ENCODE assay signal across 17 cellular contexts in genomic region chr4:104447346-104447745, GRCh38. TPM values are rescaled to one million over a fixed set of nuclear protein-coding genes. Genes with fewer than 3 reads are reported as not detected.
DNase-seq lines count a peak whose midpoint lies in the region; TF ChIP-seq lines count a peak whose summit lies in the region.
"Had no signal": no experiment of that assay in that cellular context is flagged by ENCODE, and none has a peak within 500 bp of the region (broad histone marks: within the 10 kb centered on the region; RNA-seq: fewer than 3 reads in every experiment).

No MANE protein-coding gene starts in this region.

- peaks cover 17% of the 10 kb centered on the region for H3F3A ChIP-seq in neural progenitor cell (ENCODE audit: low read depth)

- in situ Hi-C loops in G401 (cut with HindIII; ENCODE audit: low sequenced_read_pairs) = no loop called here

- no peaks in the 10 kb centered on the region for H3K79me2 ChIP-seq in neural progenitor cell (ENCODE audit: low read depth)

- TF ChIP-seq EP300 in stomach (IDR thresholded peaks at IDR 0.05) = no peak

- WGBS in stomach, 5 donors = 42 to 58% (median 46%) methylated on average over 2 of the region's 2 CpGs

- H3K9ac ChIP-seq in neural progenitor cell = no peak overlapping the region

- no peak for TF ChIP-seq CTCF in neural progenitor cell (IDR thresholded peaks at IDR 0.05)
- TF ChIP-seq CTCF in stomach (IDR thresholded peaks at IDR 0.05) = no peak

- DNase-seq in G401 (ENCODE audit: low spot score) = peak; percentile 92
- peak; percentile 24 to 47 for DNase-seq in SJCRH30
- DNase-seq in cerebellar nuclear complex (lab: John Stamatoyannopoulos, UW) = peak; percentile 6 to 45
- no peak for DNase-seq in neural progenitor cell (ENCODE audit: low spot score)
- no peak for DNase-seq in stomach
- no peak for DNase-seq in activated CD4-positive, alpha-beta T cell treated with anti-CD3 and anti-CD28 coated beads, Interleukin-2, amount 10 ng/mL, durations not matched to agents 24 days and 14 days
- no peak for DNase-seq in COLO668 (lab: John Stamatoyannopoulos, UW; ENCODE audit: unreplicated experiment)
- DNase-seq in NCI-H1092 (lab: John Stamatoyannopoulos, UW) = no peak
- DNase-seq: AML-193, DMS79 treated with DMSO at 0.1 percent for 48 hours, GF-D8, MV-4-11, NCI-H1436, NCI-H2107, NCI-H446 treated with DMSO at 0.1 percent for 48 hours, NCI-H82, SHP77 had no signal

- H3K4me3 ChIP-seq in SJCRH30 (peak overlapping the region; percentile 41), neural progenitor cell (no peak overlapping the region), stomach (no peak overlapping the region)

- H4K20me1 ChIP-seq in neural progenitor cell (ENCODE audit: low read depth) = no peaks in the 10 kb centered on the region

- no peak for TF ChIP-seq POLR2A in stomach (IDR thresholded peaks at IDR 0.05)

- H3K9me3 ChIP-seq in SJCRH30 (replicated peaks) = no peaks in the 10 kb centered on the region
- H3K9me3 ChIP-seq in neural progenitor cell (ENCODE audit: low read depth) = no peaks in the 10 kb centered on the region
- H3K9me3 ChIP-seq in stomach = no peaks in the 10 kb centered on the region

- H3K4me1 Mint-ChIP-seq in neural progenitor cell = peaks cover 2% of the 10 kb centered on the region
- H3K4me1 Mint-ChIP-seq in activated CD4-positive, alpha-beta T cell treated with anti-CD3 and anti-CD28 coated beads, Interleukin-2, amount 10 ng/mL, durations not matched to agents 24 days and 14 days = no peaks in the 10 kb centered on the region

- H3K4me3 Mint-ChIP-seq in neural progenitor cell = no peak overlapping the region
- no peak overlapping the region for H3K4me3 Mint-ChIP-seq in activated CD4-positive, alpha-beta T cell treated with anti-CD3 and anti-CD28 coated beads, Interleukin-2, amount 10 ng/mL, durations not matched to agents 24 days and 14 days

- intact Hi-C loops in stomach (cut with DNase I; ENCODE audit: low total_unique reads) = no loop called here
- intact Hi-C loops in activated CD4-positive, alpha-beta T cell treated with anti-CD3 and anti-CD28 coated beads, Interleukin-2, amount 10 ng/mL, durations not matched to agents 24 days and 14 days (cut with micrococcal nuclease) = no loop called here

- H3K27ac Mint-ChIP-seq in neural progenitor cell = no peak overlapping the region
- no peak overlapping the region for H3K27ac Mint-ChIP-seq in activated CD4-positive, alpha-beta T cell treated with anti-CD3 and anti-CD28 coated beads, Interleukin-2, amount 10 ng/mL, durations not matched to agents 24 days and 14 days

- H3K36me3 Mint-ChIP-seq in neural progenitor cell = no peaks in the 10 kb centered on the region
- H3K36me3 Mint-ChIP-seq in activated CD4-positive, alpha-beta T cell treated with anti-CD3 and anti-CD28 coated beads, Interleukin-2, amount 10 ng/mL, durations not matched to agents 24 days and 14 days (ENCODE audit: low read depth) = no peaks in the 10 kb centered on the region

- H3K4me2 ChIP-seq in neural progenitor cell = peak overlapping the region; percentile 62

- H3K27ac ChIP-seq in SJCRH30 = peak overlapping the region; percentile 57
- no peak overlapping the region for H3K27ac ChIP-seq in neural progenitor cell
- no peak overlapping the region for H3K27ac ChIP-seq in stomach

- H3K36me3 ChIP-seq in SJCRH30 (no peaks in the 10 kb centered on the region), neural progenitor cell (no peaks in the 10 kb centered on the region), stomach (no peaks in the 10 kb centered on the region)

- H3K27me3 Mint-ChIP-seq in neural progenitor cell (ENCODE audit: insufficient read depth, low read depth) = no peaks in the 10 kb centered on the region
- H3K27me3 Mint-ChIP-seq in activated CD4-positive, alpha-beta T cell treated with anti-CD3 and anti-CD28 coated beads, Interleukin-2, amount 10 ng/mL, durations not matched to agents 24 days and 14 days = no peaks in the 10 kb centered on the region

- peak overlapping the region; percentile 64 for H2AFZ ChIP-seq in neural progenitor cell (replicated peaks)

- H3K4me1 ChIP-seq in SJCRH30 = peaks cover 19% of the 10 kb centered on the region
- H3K4me1 ChIP-seq in neural progenitor cell = peaks cover 31% of the 10 kb centered on the region
- no peaks in the 10 kb centered on the region for H3K4me1 ChIP-seq in stomach

- H3K27me3 ChIP-seq in SJCRH30 = no peaks in the 10 kb centered on the region
- no peaks in the 10 kb centered on the region for H3K27me3 ChIP-seq in neural progenitor cell
- H3K27me3 ChIP-seq in stomach = no peaks in the 10 kb centered on the region

- H3K9me3 Mint-ChIP-seq in neural progenitor cell = no peaks in the 10 kb centered on the region
- no peaks in the 10 kb centered on the region for H3K9me3 Mint-ChIP-seq in activated CD4-positive, alpha-beta T cell treated with anti-CD3 and anti-CD28 coated beads, Interleukin-2, amount 10 ng/mL, durations not matched to agents 24 days and 14 days

RNA-seq across cellular contexts. Expression of gene CXXC4, which starts 47.3 kb away (rescaled TPM):
- total RNA-seq in G401 (2014; rRNA removed; shearing (Covaris generic)) = 1.9 and 2.8 TPM in 2 replicates
- 3.3 and 4.6 TPM in 2 replicates for total RNA-seq in SJCRH30 (2014; rRNA removed; shearing (Covaris generic))
- total RNA-seq in neural progenitor cell (ENCODE audit: low replicate concordance) = 23.6 and 40.2 TPM in 2 replicates
- total RNA-seq in stomach = 10 to 100 TPM in 1 of 5 donors, 1 to 10 TPM in 2, not detected in 2; 1.9 to 18.5 (median 4.2) TPM
- under 1 TPM; 0.10 to 0.92 (median 0.50) TPM for polyA plus RNA-seq in stomach
- not detected in 2 replicates for total RNA-seq in activated CD4-positive, alpha-beta T cell treated with anti-CD3 and anti-CD28 coated beads, Interleukin-2, amount 10 ng/mL, durations not matched to agents 24 days and 14 days

Comparison
In these comparisons a context has a peak if more than half of its experiments do, and no peak if none do; other contexts are left out.
1. DNase-seq: peak in G401 (single experiment), SJCRH30 (2 of 2) and cerebellar nuclear complex (2 of 2); none in neural progenitor cell (single experiment), stomach (single experiment), activated CD4-positive, alpha-beta T cell treated with anti-CD3 and anti-CD28 coated beads, Interleukin-2, amount 10 ng/mL, durations not matched to agents 24 days and 14 days (single experiment), COLO668 (single experiment) and NCI-H1092 (single experiment).